Comparison of ENCODE assay signal across 8 cellular contexts in genomic region chr3:20186600-20187004, GRCh38. TPM values are rescaled to one million over a fixed set of nuclear protein-coding genes. Genes with fewer than 3 reads are reported as not detected.
DNase-seq lines count a peak whose midpoint lies in the region; ATAC-seq, FAIRE-seq and TF ChIP-seq lines count a peak whose summit lies in the region.

No MANE protein-coding gene starts in this region.

- no peak for FAIRE-seq in HepG2 (lab: Jason Lieb, UNC)

- ATAC-seq in GM18858 (IDR thresholded peaks at IDR 0.05; ENCODE audit: unreplicated experiment) (peak; percentile 1), HG02943 (IDR thresholded peaks at IDR 0.05; ENCODE audit: low read depth, unreplicated experiment) (peak; percentile 7), HepG2 (peak; percentile 8; the same call in 2 of the 3 replicates)

- peaks cover 0 to 16% of the 10 kb centered on the region in 2 experiments; a peak in 2 of 5 replicates for H3K36me3 ChIP-seq in HepG2 (replicated peaks in 1 of 2; ENCODE audit: control insufficient read depth in 1 of 2, insufficient read depth in 2 of 2, low read length in 2 of 2)

- peak overlapping the region; percentile 80 for H3K27ac ChIP-seq in adipose tissue (ENCODE audit: low read depth, low read length)
- H3K27ac ChIP-seq in HepG2 (ENCODE audit: extremely low read length, insufficient read depth, low read length): peak overlapping the region; percentile 91

- no peaks in the 10 kb centered on the region; a peak in 1 of 5 replicates for H3K27me3 ChIP-seq in HepG2 (ENCODE audit: control insufficient read depth in 1 of 2, insufficient read depth in 2 of 2, low read length in 2 of 2)

- no peaks in the 10 kb centered on the region for H3K9me3 ChIP-seq in HepG2 (ENCODE audit: low read length)

- TF ChIP-seq POLR2A in HepG2 (IDR thresholded peaks at IDR 0.05; ENCODE audit: insufficient read depth in 1 of 2, low read depth in 2 of 2, low read length in 2 of 2): no peak

- TF ChIP-seq EP300 in HepG2 (IDR thresholded peaks at IDR 0.05; ENCODE audit: low read depth in 2 of 2, low read length in 2 of 2): no peak
- TF ChIP-seq EP300 in HepG2 (CRISPR knock-in tag; IDR thresholded peaks at IDR 0.05; ENCODE audit: borderline replicate concordance): no peak

- CTCF ChIA-PET in HepG2 (lab: Yijun Ruan, JAX; ENCODE audit: low intra/inter-chr PET ratio, low total read pairs): no interaction called here

- peak overlapping the region; percentile 96 for H2AFZ ChIP-seq in HepG2 (ENCODE audit: low read length)

- H3K79me2 ChIP-seq in HepG2 (ENCODE audit: insufficient read depth, low read length): peaks cover 23% of the 10 kb centered on the region

- peak overlapping the region; percentile 96 for H3K9ac ChIP-seq in HepG2 (ENCODE audit: insufficient read depth, low read depth, low read length)

- peaks cover 21% of the 10 kb centered on the region for H3K4me1 ChIP-seq in HepG2 (ENCODE audit: insufficient read depth, low read length)

- H4K20me1 ChIP-seq in HepG2 (ENCODE audit: insufficient read depth, low read length): no peaks in the 10 kb centered on the region

- no peak for TF ChIP-seq RAD21 in HepG2 (CRISPR knock-in tag; IDR thresholded peaks at IDR 0.05)

- in situ Hi-C loops in HepG2 (cut with HindIII; ENCODE audit: extremely low pct_ligation_motif_present, low pct_unique_long_range_greater_than_20kb): no loop called here

- POLR2A ChIA-PET in HepG2 (lab: Yijun Ruan, JAX): no interaction called here

- TSS peak; percentile 97 for BruUV-seq in HepG2 (replicated peaks; lab: Mats Ljungman, UMichigan)

- no peak for TF ChIP-seq CTCF in HepG2 (CRISPR knock-in tag; IDR thresholded peaks at IDR 0.05)

- 2 to 4% (median 2%) methylated on average over 9 of the region's 9 CpGs for WGBS in adipose tissue, 3 donors
- 2% methylated on average over 9 of the region's 9 CpGs for WGBS in HepG2 (ENCODE audit: low lambda C conversion rate)

- H3K4me2 ChIP-seq in HepG2 (ENCODE audit: low read depth, low read length): peak overlapping the region; percentile 76

- no peak for DNase-seq in HepG2 (ENCODE audit: low spot score)
- DNase-seq in stimulated activated CD4-positive, alpha-beta T cell treated with anti-CD3 and anti-CD28 coated beads, Interleukin-15, amount 100 ng/mL, for 24 hours: no peak
- DNase-seq in NCI-H526 treated with DMSO at 0.1 percent for 48 hours (lab: John Stamatoyannopoulos, UW): no peak
- no peak for DNase-seq in NCI-H2196 treated with DMSO at 0.1 percent for 48 hours (lab: John Stamatoyannopoulos, UW; ENCODE audit: unreplicated experiment)
- no peak for DNase-seq in NAMALWA (ENCODE audit: low spot score)

- peak overlapping the region; percentile 91 to 94 (median 93) for H3K4me3 ChIP-seq in HepG2 (replicated peaks in 1 of 3; ENCODE audit: insufficient read depth in 1 of 3, low read depth in 2 of 3, low read length in 3 of 3)

- intact Hi-C loops in HepG2 (cut with micrococcal nuclease; ENCODE audit: unreplicated experiment): loop anchor here (1.0 to 10.0 kb wide), 3 partner anchors 146 to 299 kb away; partner anchors contain the start of genes KAT2B and RAB5A

TF ChIP-seq in HepG2, 621 proteins besides CTCF, POLR2A, EP300 and RAD21:
- TF ChIP-seq ATF1 (CRISPR knock-in tag; IDR thresholded peaks at IDR 0.05) (peak; percentile 33; the same call in 1 of the 2 replicates), ZNF282 (IDR thresholded peaks at IDR 0.05; ENCODE audit: partially characterized antibody) (no peak), CHD2 (IDR thresholded peaks at IDR 0.05; ENCODE audit: low read depth, low read length) (no peak), XRCC5 (optimal IDR thresholded peaks at IDR 0.05; ENCODE audit: low read length) (no peak), TMF1 (CRISPR knock-in tag; IDR thresholded peaks at IDR 0.05; ENCODE audit: low read depth) (no peak), ZBTB3 (CRISPR knock-in tag; IDR thresholded peaks at IDR 0.05; ENCODE audit: borderline replicate concordance, low read depth) (no peak), ZNF124 (CRISPR knock-in tag; IDR thresholded peaks at IDR 0.05) (no peak), ZNF556 (CRISPR knock-in tag; IDR thresholded peaks at IDR 0.05; ENCODE audit: borderline replicate concordance) (0 out of 2 replicates have a peak, but pooled peaks have one; percentile 16), CENPT (CRISPR knock-in tag; IDR thresholded peaks at IDR 0.05; ENCODE audit: low read depth) (no peak), BRCA1 (CRISPR knock-in tag; IDR thresholded peaks at IDR 0.05) (no peak), BORCS8-MEF2B (CRISPR knock-in tag; IDR thresholded peaks at IDR 0.05) (no peak), ZNF292 (CRISPR knock-in tag; IDR thresholded peaks at IDR 0.05; ENCODE audit: borderline replicate concordance, low read depth) (no peak), YEATS2 (CRISPR knock-in tag; IDR thresholded peaks at IDR 0.05; ENCODE audit: borderline replicate concordance) (no peak)

RNA-seq across cellular contexts. Expression of gene SGO1, which starts 0.6 kb away (rescaled TPM):
- polyA plus RNA-seq in adipose tissue (under 1 TPM; 0.06 to 0.45 (median 0.12) TPM), HepG2 (2011; rRNA removed) (1.4 and 2.1 TPM in 2 replicates)
- 16.1 and 23.8 TPM in 2 replicates for total RNA-seq in HepG2 (2016; rRNA removed; fragmentation: Illumina TruSeq; extraction: Trizol)
- 6.4 and 6.9 TPM in 2 replicates for total RNA-seq in HepG2 (2016; cell fraction: cytosol; rRNA removed; fragmentation: Illumina TruSeq; extraction: Trizol; ENCODE audit: low read depth)
- total RNA-seq in HepG2 (2016; cell fraction: insoluble cytoplasmic fraction; rRNA removed; fragmentation: Illumina TruSeq; extraction: Trizol): 15.3 and 19.8 TPM in 2 replicates
- total RNA-seq in HepG2 (2016; cell fraction: membrane; rRNA removed; fragmentation: Illumina TruSeq; extraction: Trizol): 15.4 and 15.5 TPM in 2 replicates
- 14.4 and 14.6 TPM in 2 replicates for total RNA-seq in HepG2 (2016; cell fraction: nucleus; rRNA removed; fragmentation: Illumina TruSeq; extraction: Trizol)
- polyA plus RNA-seq in HepG2 (2011; cell fraction: cytosol; rRNA removed): 0.97 and 1.4 TPM in 2 replicates
- polyA plus RNA-seq in HepG2 (2011; cell fraction: nucleus; rRNA removed): 0.50 and 1.2 TPM in 2 replicates
- 2.4 and 5.4 TPM in 2 replicates for polyA plus RNA-seq in HepG2 (2012)
- 4.9 and 5.5 TPM in 2 replicates for polyA plus RNA-seq in HepG2 (2016; cell fraction: cytosol; fragmentation: Illumina TruSeq; extraction: Trizol; ENCODE audit: low read depth)
- polyA plus RNA-seq in HepG2 (2016; cell fraction: insoluble cytoplasmic fraction; fragmentation: Illumina TruSeq; extraction: Trizol; ENCODE audit: low read depth): 22.0 and 23.5 TPM in 2 replicates
- 8.3 and 10.1 TPM in 2 replicates for polyA plus RNA-seq in HepG2 (2016; cell fraction: membrane; fragmentation: Illumina TruSeq; extraction: Trizol; ENCODE audit: low read depth)
- 13.8 TPM in 2 replicates for polyA plus RNA-seq in HepG2 (2016; cell fraction: nucleus; fragmentation: Illumina TruSeq; extraction: Trizol; ENCODE audit: insufficient read depth, low read depth)
- polyA minus RNA-seq in HepG2 (2011; rRNA and poly(A)+ RNA removed; ENCODE audit: low replicate concordance): 0.90 and 4.6 TPM in 2 replicates
- polyA minus RNA-seq in HepG2 (2011; cell fraction: cytosol; rRNA and poly(A)+ RNA removed): 2.0 and 3.3 TPM in 2 replicates
- polyA minus RNA-seq in HepG2 (2011; cell fraction: nucleus; rRNA and poly(A)+ RNA removed): 6.8 and 11.5 TPM in 2 replicates
